In genomic region chr18:50469380-50469781, GRCh38 we compare ENCODE assay signal across 21 cellular contexts.
DNase-seq lines count a peak whose midpoint lies in the region; ATAC-seq and TF ChIP-seq lines count a peak whose summit lies in the region.
"Had no signal": no experiment of that assay in that cellular context is flagged by ENCODE, and none has a peak within 500 bp of the region (broad histone marks: within the 10 kb centered on the region; RNA-seq: fewer than 3 reads in every experiment).

No MANE protein-coding gene starts in this region.

- TF ChIP-seq POLR2A in IMR-90 (IDR thresholded peaks at IDR 0.05; ENCODE audit: low read depth, low read length): no peak

- no peak overlapping the region for H3K4ac ChIP-seq in IMR-90 (ENCODE audit: low read depth, low read length)

- H3K36me3 ChIP-seq in IMR-90 (ENCODE audit: control insufficient read depth, insufficient read depth, low read length) (no peaks in the 10 kb centered on the region), left ventricle myocardium inferior (no peaks in the 10 kb centered on the region), psoas muscle (ENCODE audit: insufficient read depth in 1 of 2, low read depth in 1 of 2) (no peaks in the 10 kb centered on the region)
- H3K36me3 ChIP-seq: adrenal gland had no signal

- H3K79me1 ChIP-seq in IMR-90 (ENCODE audit: low read depth in 1 of 2, low read length in 2 of 2): no peaks in the 10 kb centered on the region

- no peak overlapping the region for H4K91ac ChIP-seq in IMR-90 (ENCODE audit: insufficient read depth, low read depth, low read length)

- no peak overlapping the region for H3K9ac ChIP-seq in IMR-90 (ENCODE audit: low read depth, low read length)
- H3K9ac ChIP-seq: KMS-11 had no signal

- H2AK5ac ChIP-seq in IMR-90 (ENCODE audit: low read depth, low read length): no peak overlapping the region

- CTCF ChIA-PET in IMR-90 (lab: Yijun Ruan, JAX): no interaction called here

- intact Hi-C loops in IMR-90 (cut with micrococcal nuclease) (no loop called here), left ventricle myocardium inferior (cut with micrococcal nuclease) (no loop called here), psoas muscle (cut with DNase I) (no loop called here), posterior vena cava (cut with DNase I) (no loop called here)

- H3K9me3 ChIP-seq in IMR-90 (ENCODE audit: control insufficient read depth, insufficient read depth, low read length) (no peaks in the 10 kb centered on the region), left ventricle myocardium inferior (replicated peaks) (no peaks in the 10 kb centered on the region), psoas muscle (no peaks in the 10 kb centered on the region)
- H3K9me3 ChIP-seq: adrenal gland, Caco-2 had no signal

- TF ChIP-seq RAD21 in IMR-90 (IDR thresholded peaks at IDR 0.05; ENCODE audit: low read length): no peak

- TF ChIP-seq CTCF in IMR-90 (conservative IDR thresholded peaks at IDR 0.05; ENCODE audit: low read depth, low read length): no peak
- TF ChIP-seq CTCF in left ventricle myocardium inferior (IDR thresholded peaks at IDR 0.05; ENCODE audit: borderline replicate concordance): no peak
- TF ChIP-seq CTCF in psoas muscle (IDR thresholded peaks at IDR 0.05): no peak

- H2BK20ac ChIP-seq in IMR-90 (ENCODE audit: low read depth, low read length): no peak overlapping the region

- H3K4me3 ChIP-seq in IMR-90 (ENCODE audit: insufficient read depth, low read depth, low read length) (no peak overlapping the region), left ventricle myocardium inferior (no peak overlapping the region), psoas muscle (no peak overlapping the region)
- H3K4me3 ChIP-seq: adrenal gland, GM12878, SK-N-MC, skin epidermis had no signal

- H3K4me2 ChIP-seq in IMR-90 (ENCODE audit: low read depth, low read length): no peak overlapping the region
- H3K4me2 ChIP-seq: KMS-11 had no signal

- H3K27me3 ChIP-seq in IMR-90 (ENCODE audit: control insufficient read depth, insufficient read depth, low read length): no peaks in the 10 kb centered on the region
- no peaks in the 10 kb centered on the region for H3K27me3 ChIP-seq in left ventricle myocardium inferior (ENCODE audit: low read depth)
- H3K27me3 ChIP-seq in psoas muscle (ENCODE audit: insufficient read depth in 3 of 3, low read length in 2 of 3): no peaks in the 10 kb centered on the region
- H3K27me3 ChIP-seq: adrenal gland had no signal

- no peak overlapping the region for H2BK5ac ChIP-seq in IMR-90 (ENCODE audit: low read depth, low read length, poor library complexity, severe bottlenecking)

- 20% methylated on average over 1 of the region's 6 CpGs; no CpG with 5 or more reads in 1 of the 2 experiments for WGBS in IMR-90 (ENCODE audit: extremely low coverage in 2 of 2, insufficient read length in 1 of 2), 2 experiments
- 35 to 48% (median 42%) methylated on average over 6 of the region's 6 CpGs for WGBS in psoas muscle, 3 donors

- H2BK120ac ChIP-seq in IMR-90 (ENCODE audit: low read depth, low read length): no peak overlapping the region

- no peak overlapping the region for H3K23ac ChIP-seq in IMR-90 (ENCODE audit: low read depth, low read length)

- H4K5ac ChIP-seq in IMR-90 (ENCODE audit: low read depth, low read length): no peak overlapping the region

- H4K8ac ChIP-seq in IMR-90 (ENCODE audit: low read depth in 2 of 2, low read length in 2 of 2): no peak overlapping the region

- H3K4me1 ChIP-seq in IMR-90 (ENCODE audit: control insufficient read depth, insufficient read depth, low read length) (no peaks in the 10 kb centered on the region), left ventricle myocardium inferior (peaks cover 8% of the 10 kb centered on the region), psoas muscle (peaks cover 12% of the 10 kb centered on the region)
- H3K4me1 ChIP-seq: adrenal gland, Caco-2 had no signal

- in situ Hi-C loops in IMR-90 (cut with MboI; ENCODE audit: low sequenced_read_pairs): no loop called here

- BruUV-seq in IMR-90 (replicated peaks; lab: Mats Ljungman, UMichigan): no TSS peak

- DNase-seq in IMR-90: no peak
- DNase-seq in left ventricle myocardium inferior: peak; percentile 60
- DNase-seq in psoas muscle: peak; percentile 32 to 83
- DNase-seq in cerebellar cortex (ENCODE audit: low spot score): no peak
- no peak for DNase-seq in stimulated activated CD4-positive, alpha-beta T cell treated with anti-CD3 and anti-CD28 coated beads, Interleukin-4, amount 100 ng/mL, for 4 hours
- DNase-seq in posterior vena cava (ENCODE audit: low spot score): no peak
- DNase-seq: activated CD4-positive, alpha-beta T cell treated with anti-CD3 and anti-CD28 coated beads for 4 hours; activated naive CD4-positive, alpha-beta T cell treated with Interleukin-2 at 50 U/mL for 16 hours; activated T-cell treated with anti-CD3 and anti-CD28 coated beads, Interleukin-2, amount 50 U/mL, for 72 hours; Caco-2; NCI-H1436 treated with DMSO at 0.1 percent for 48 hours; NCI-H526 treated with DMSO at 0.1 percent for 48 hours; nephron progenitor cell; T-helper 2 cell had no signal

- no peaks in the 10 kb centered on the region for H3K9me1 ChIP-seq in IMR-90 (ENCODE audit: insufficient read depth, low read length)

- no peak overlapping the region for H3K56ac ChIP-seq in IMR-90 (ENCODE audit: extremely low read depth, insufficient read depth, low read length)

- ATAC-seq in IMR-90 (ENCODE audit: low read depth) (no peak), psoas muscle (peak; percentile 84 to 97 (median 86))
- ATAC-seq: activated T-cell treated with anti-CD3 and anti-CD28 coated beads, Interleukin-2, amount 50 U/mL, for 72 hours; GM12878; stimulated activated effector memory CD8-positive, alpha-beta T cell treated with anti-CD3 and anti-CD28 coated beads, Interleukin-12 subunit alpha, Interleukin-12 subunit beta, amount 100 ng/mL, for 72 hours had no signal

- H2BK15ac ChIP-seq in IMR-90 (ENCODE audit: low read depth, low read length): no peak overlapping the region

- H3K14ac ChIP-seq in IMR-90 (replicated peaks; ENCODE audit: low read depth, low read length): no peak overlapping the region

- H4K20me1 ChIP-seq in IMR-90 (ENCODE audit: insufficient read depth, low read length): no peaks in the 10 kb centered on the region

- no peak overlapping the region for H3K18ac ChIP-seq in IMR-90 (ENCODE audit: low read depth, low read length)

- H2AFZ ChIP-seq in IMR-90 (replicated peaks; ENCODE audit: low read length, poor library complexity): no peak overlapping the region

- no peak overlapping the region for H2AK9ac ChIP-seq in IMR-90 (replicated peaks; ENCODE audit: low read depth, low read length, poor library complexity)

- dilution Hi-C loops in IMR-90 (cut with HindIII; ENCODE audit: low sequenced_read_pairs, unreplicated experiment): no loop called here

- H3K27ac ChIP-seq in IMR-90 (ENCODE audit: insufficient read depth, low read length) (no peak overlapping the region), angular gyrus (ENCODE audit: low read depth, low read length) (peak overlapping the region; percentile 47), left ventricle myocardium inferior (replicated peaks) (peak overlapping the region; percentile 51), psoas muscle (peak overlapping the region; percentile 21)
- H3K27ac ChIP-seq: adrenal gland, KMS-11, SK-N-MC, skin epidermis had no signal

- POLR2A ChIA-PET in IMR-90 (lab: Charles Lee; ENCODE audit: unreplicated experiment): no interaction called here

TF ChIP-seq in IMR-90, 13 proteins besides CTCF, POLR2A, EP300 and RAD21:
- TF ChIP-seq CEBPB (IDR thresholded peaks at IDR 0.05; ENCODE audit: low read depth, low read length): 0 out of 2 replicates have a peak, but pooled peaks have one; percentile 26
- no peak for TF ChIP-seq BHLHE40 (IDR thresholded peaks at IDR 0.05; ENCODE audit: low read depth, low read length)

Comparison
In these comparisons a context has a peak if more than half of its experiments do, and no peak if none do; other contexts are left out.
1. DNase-seq: peak in left ventricle myocardium inferior (single experiment) and psoas muscle (2 of 2); none in IMR-90 (single experiment), cerebellar cortex (single experiment), stimulated activated CD4-positive, alpha-beta T cell treated with anti-CD3 and anti-CD28 coated beads, Interleukin-4, amount 100 ng/mL, for 4 hours (0 of 2) and posterior vena cava (single experiment).